In the genomic region with DNA sequence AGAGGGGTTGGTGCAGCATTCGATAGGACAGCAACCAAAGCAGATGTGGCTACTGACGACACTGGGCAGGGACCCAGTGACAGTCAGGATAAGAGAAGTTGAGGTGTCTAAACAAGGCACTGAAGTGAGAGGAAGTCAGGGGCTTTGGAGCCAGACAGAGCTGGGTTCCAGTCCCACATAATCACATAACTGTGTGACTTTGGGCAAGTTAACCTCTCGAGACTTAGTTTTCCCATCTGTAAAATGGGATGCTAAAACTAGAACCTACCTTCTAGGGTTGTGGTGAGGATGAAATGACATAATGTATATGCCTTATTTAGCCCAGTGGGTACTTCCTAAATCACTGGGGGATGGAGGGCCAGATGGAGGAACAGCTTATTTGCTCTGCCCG, we compare ENCODE assay signal across 28 cellular contexts. TPM values are rescaled to one million over a fixed set of nuclear protein-coding genes. Genes with fewer than 3 reads are reported as not detected.
DNase-seq lines count a peak whose midpoint lies in the region; ATAC-seq and TF ChIP-seq lines count a peak whose summit lies in the region.
"Had no signal": no experiment of that assay in that cellular context is flagged by ENCODE, and none has a peak within 500 bp of the region (broad histone marks: within the 10 kb centered on the region; RNA-seq: fewer than 3 reads in every experiment).

No MANE protein-coding gene starts in this region.

- H3K27me3 Mint-ChIP-seq in neural crest cell (ENCODE audit: low read depth): no peaks in the 10 kb centered on the region
- no peaks in the 10 kb centered on the region; the same call in none of the 2 replicates for H3K27me3 Mint-ChIP-seq in WTC11 (ENCODE audit: low read depth)
- H3K27me3 Mint-ChIP-seq in nephron progenitor cell (ENCODE audit: low read depth, poor library complexity): peaks cover 3% of the 10 kb centered on the region

- WGBS in spleen, 5 donors: 67 to 83% (median 73%) methylated on average over 4 of the region's 4 CpGs

- H3K36me3 ChIP-seq in left ventricle myocardium inferior: peaks cover 5% of the 10 kb centered on the region
- peaks cover 25% of the 10 kb centered on the region for H3K36me3 ChIP-seq in adipocyte (ENCODE audit: control insufficient read depth, insufficient read depth, low read length, severe bottlenecking)
- H3K36me3 ChIP-seq in spleen: peaks cover 0 to 14% (median 0%) of the 10 kb centered on the region in 6 donors
- H3K36me3 ChIP-seq: cardiac muscle cell, gastroesophageal sphincter, stomach had no signal

- H3K27ac ChIP-seq in left ventricle myocardium inferior (replicated peaks) (no peak overlapping the region), spleen (no peak overlapping the region)
- H3K27ac ChIP-seq: ascending aorta, C4-2B, cardiac muscle cell had no signal

- H3K9me3 ChIP-seq in left ventricle myocardium inferior (replicated peaks): no peaks in the 10 kb centered on the region
- H3K9me3 ChIP-seq in adipocyte (ENCODE audit: control insufficient read depth, low read length): no peaks in the 10 kb centered on the region
- H3K9me3 ChIP-seq in spleen: no peaks in the 10 kb centered on the region
- H3K9me3 ChIP-seq: ascending aorta, gastroesophageal sphincter, stomach had no signal

- H3K4me3 Mint-ChIP-seq in neural crest cell: peak overlapping the region; percentile 7
- no peak overlapping the region for H3K4me3 Mint-ChIP-seq in WTC11
- H3K4me3 Mint-ChIP-seq in nephron progenitor cell: no peak overlapping the region
- H3K4me3 Mint-ChIP-seq: activated CD8-positive, alpha-beta T cell treated with anti-CD3 and anti-CD28 coated beads, Interleukin-2, amount 10 ng/mL, durations not matched to agents 7 days and 5 days; activated naive CD8-positive, alpha-beta T cell; immature natural killer cell had no signal

- POLR2A ChIA-PET in WTC11 (lab: Charles Lee): no interaction called here

- H3K36me3 Mint-ChIP-seq in neural crest cell (ENCODE audit: low read depth): no peaks in the 10 kb centered on the region
- H3K36me3 Mint-ChIP-seq in WTC11: no peaks in the 10 kb centered on the region
- no peaks in the 10 kb centered on the region for H3K36me3 Mint-ChIP-seq in nephron progenitor cell (ENCODE audit: low read depth)

- DNase-seq in left ventricle myocardium inferior (no peak), left cardiac atrium (no peak), adipocyte (ENCODE audit: low read depth) (no peak), neural crest cell (ENCODE audit: low read depth, low spot score) (no peak), spleen (no peak), NCI-H128 (lab: John Stamatoyannopoulos, UW; ENCODE audit: unreplicated experiment) (no peak), WTC11 (ENCODE audit: low spot score) (no peak), nephron progenitor cell (no peak)
- DNase-seq: ACHN; activated CD4-positive, CD25-positive, alpha-beta regulatory T cell treated with anti-CD3 and anti-CD28 coated beads, Interleukin-2, amount 50 U/mL, for 72 hours; hypothalamus; immature natural killer cell; Karpas-422; mesendoderm; NCI-H1105; NCI-H1930; NCI-H526; RPMI8226; stomach; trophoblast cell had no signal

- CTCF ChIA-PET in WTC11 (lab: Charles Lee): interaction anchor here (1.5 kb wide), 1 partner anchor 154 kb away, joined by 4 read pairs; no protein-coding TSS in a partner anchor

- TF ChIP-seq POLR2A in spleen (IDR thresholded peaks at IDR 0.05): no peak

- H3K4me1 ChIP-seq in left ventricle myocardium inferior: peaks cover 93% of the 10 kb centered on the region
- H3K4me1 ChIP-seq in adipocyte (ENCODE audit: control insufficient read depth, insufficient read depth, low read length): peaks cover 55% of the 10 kb centered on the region
- peaks cover 11 to 76% (median 50%) of the 10 kb centered on the region in 6 donors for H3K4me1 ChIP-seq in spleen

- H3K27me3 ChIP-seq in left ventricle myocardium inferior (ENCODE audit: low read depth) (no peaks in the 10 kb centered on the region), adipocyte (replicated peaks; ENCODE audit: control insufficient read depth, insufficient read depth, low read length) (no peaks in the 10 kb centered on the region), spleen (replicated peaks in 1 of 7) (peaks cover 0 to 27% (median 10%) of the 10 kb centered on the region in 7 donors)
- H3K27me3 ChIP-seq: ascending aorta, cardiac muscle cell, gastroesophageal sphincter had no signal

- TF ChIP-seq CTCF in left ventricle myocardium inferior (IDR thresholded peaks at IDR 0.05; ENCODE audit: borderline replicate concordance) (no peak), neural crest cell (conservative IDR thresholded peaks at IDR 0.05) (no peak), spleen (IDR thresholded peaks at IDR 0.05 in 8 of 11, conservative IDR thresholded peaks at IDR 0.05 in 3 of 11) (no peak), WTC11 (IDR thresholded peaks at IDR 0.05) (no peak), nephron progenitor cell (IDR thresholded peaks at IDR 0.05) (no peak)

- H3K9ac ChIP-seq in adipocyte (ENCODE audit: low read length): no peak overlapping the region

- ATAC-seq in left cardiac atrium (no peak), WTC11 (no peak)
- ATAC-seq: gastroesophageal sphincter had no signal

- H3K9me3 Mint-ChIP-seq in neural crest cell (no peaks in the 10 kb centered on the region), WTC11 (no peaks in the 10 kb centered on the region), nephron progenitor cell (no peaks in the 10 kb centered on the region)
- H3K9me3 Mint-ChIP-seq: activated T-helper 2 cell treated with anti-CD3 and anti-CD28 coated beads, Interferon-gamma antibody, Interleukin-2, Interleukin-4, amounts not matched to agents 10 μg/mL and 5 μg/mL and 100 μg/mL, durations not matched to agents 14 hours and 24 hours and 36 hours; immature natural killer cell had no signal

- intact Hi-C loops in left ventricle myocardium inferior (cut with micrococcal nuclease) (no loop called here), left cardiac atrium (cut with DNase I) (no loop called here), spleen (cut with DNase I; ENCODE audit: low total_unique reads) (no loop called here)

- H3K27ac Mint-ChIP-seq in neural crest cell (ENCODE audit: unreplicated experiment) (no peak overlapping the region), WTC11 (no peak overlapping the region), nephron progenitor cell (no peak overlapping the region)
- H3K27ac Mint-ChIP-seq: activated CD8-positive, alpha-beta T cell treated with anti-CD3 and anti-CD28 coated beads, Interleukin-2, amount 10 ng/mL, durations not matched to agents 7 days and 5 days; activated naive CD8-positive, alpha-beta T cell; activated T-helper 2 cell treated with anti-CD3 and anti-CD28 coated beads, Interferon-gamma antibody, Interleukin-2, Interleukin-4, amounts not matched to agents 10 μg/mL and 5 μg/mL and 100 μg/mL, durations not matched to agents 14 hours and 24 hours and 36 hours; immature natural killer cell had no signal

- H3K4me1 Mint-ChIP-seq in neural crest cell: peaks cover 52% of the 10 kb centered on the region
- peaks cover 34% of the 10 kb centered on the region for H3K4me1 Mint-ChIP-seq in WTC11
- H3K4me1 Mint-ChIP-seq in nephron progenitor cell: peaks cover 60% of the 10 kb centered on the region

- H3K4me3 ChIP-seq in left ventricle myocardium inferior: peak overlapping the region; percentile 75
- H3K4me3 ChIP-seq in adipocyte (ENCODE audit: low read length): peak overlapping the region; percentile 96
- peak overlapping the region in 2 of 8 donors; percentile 64 to 72 for H3K4me3 ChIP-seq in spleen
- H3K4me3 ChIP-seq: ascending aorta, cardiac muscle cell had no signal

TF ChIP-seq in WTC11, 78 proteins besides CTCF, POLR2A, EP300 and RAD21:
- no peak for TF ChIP-seq NR1H2 (CRISPR knock-in tag; IDR thresholded peaks at IDR 0.05)
- no peak for TF ChIP-seq SMAD4 (CRISPR knock-in tag; IDR thresholded peaks at IDR 0.05)
- TF ChIP-seq TEAD1 (CRISPR knock-in tag; IDR thresholded peaks at IDR 0.05): no peak
TF ChIP-seq in WTC11: peak in this region for 0.

RNA-seq across cellular contexts. Expression of a gene that starts 3.1 kb away (rescaled TPM):
- total RNA-seq in left ventricle myocardium inferior (35.7 TPM), left cardiac atrium (10 to 100 TPM; 51.8 to 63.1 TPM), neural crest cell (17.9 and 19.2 TPM in 2 replicates), spleen (100 to 1,000 TPM in 1 of 7 donors, 10 to 100 TPM in 6; 45.4 to 103 (median 66.2) TPM), WTC11 (2021) (4.5 to 6.7 TPM (median 6.3 TPM) in 3 replicates)
- 10 to 100 TPM in 2 of 3 donors, 1 to 10 TPM in 1; 6.6 to 11.8 (median 11.8) TPM for polyA plus RNA-seq in spleen
- total RNA-seq: activated CD8-positive, alpha-beta T cell treated with anti-CD3 and anti-CD28 coated beads, Interleukin-2, amount 10 ng/mL, durations not matched to agents 7 days and 5 days; activated T-helper 2 cell treated with anti-CD3 and anti-CD28 coated beads, Interferon-gamma antibody, Interleukin-2, Interleukin-4, amounts not matched to agents 10 μg/mL and 5 μg/mL and 100 μg/mL, durations not matched to agents 14 hours and 24 hours and 36 hours; T-helper 1 cell treated with Interleukin-12 subunit alpha and Interleukin-12 subunit beta and Interleukin-4 antibody, amounts not matched to agents 30 ng/mL and 1 ng/mL, for 36 hours had no signal
- polyA plus RNA-seq: immature natural killer cell had no signal
